Comparison of ENCODE assay signal across 7 cellular contexts in genomic region chr9:136791466-136792276, GRCh38. TPM values are rescaled to one million over a fixed set of nuclear protein-coding genes. Genes with fewer than 3 reads are reported as not detected.
DNase-seq lines count a peak whose midpoint lies in the region; ATAC-seq, FAIRE-seq and TF ChIP-seq lines count a peak whose summit lies in the region.

No MANE protein-coding gene starts in this region.

- TF ChIP-seq POLR2A in GM12892 (IDR thresholded peaks at IDR 0.05; ENCODE audit: low read depth, low read length), result no peak

- no peak for FAIRE-seq in GM12892 (lab: Jason Lieb, UNC)

- H3K36me3 Mint-ChIP-seq in activated naive CD4-positive, alpha-beta T cell treated with anti-CD3 and anti-CD28 coated beads, Interleukin-2, amount 50 U/mL, for 72 hours, result no peaks in the 10 kb centered on the region

- DNase-seq in GM12892 (ENCODE audit: insufficient read length), result peak; percentile 68
- peak in 54 of 76 experiments; percentile 10 to 90 (median 49) for DNase-seq in HUDEP-2 (lab: John Stamatoyannopoulos, UW; ENCODE audit: unreplicated experiment in 76 of 76)
- peak; percentile 56 for DNase-seq in SK-MEL-5 (ENCODE audit: low read depth, low spot score)
- peak; percentile 75 to 76 for DNase-seq in activated naive CD4-positive, alpha-beta T cell treated with anti-CD3 and anti-CD28 coated beads, Interleukin-2, amount 50 U/mL, for 72 hours (ENCODE audit: low spot score in 2 of 2)
- DNase-seq in right cardiac atrium, result peak in 2 of 3 donors; percentile 64 to 87
- DNase-seq in skeletal muscle cell (ENCODE audit: low read depth), result no peak
- DNase-seq in GM19240 (ENCODE audit: insufficient read length, low spot score), result no peak

- no peaks in the 10 kb centered on the region for H3K9me3 ChIP-seq in right cardiac atrium (ENCODE audit: control insufficient read depth, low read length)

- no peaks in the 10 kb centered on the region for H3K9me3 Mint-ChIP-seq in activated naive CD4-positive, alpha-beta T cell treated with anti-CD3 and anti-CD28 coated beads, Interleukin-2, amount 50 U/mL, for 72 hours

- H3K4me3 ChIP-seq in right cardiac atrium (ENCODE audit: low read length) (peak overlapping the region; percentile 55), skeletal muscle cell (ENCODE audit: low read depth, low read length) (peak overlapping the region; percentile 91)

- H3K27me3 ChIP-seq in right cardiac atrium (ENCODE audit: control insufficient read depth, insufficient read depth), result no peaks in the 10 kb centered on the region

- peak; percentile 15 to 19 for ATAC-seq in activated naive CD4-positive, alpha-beta T cell treated with anti-CD3 and anti-CD28 coated beads, Interleukin-2, amount 50 U/mL, for 72 hours
- peak; percentile 0 to 4 for ATAC-seq in right cardiac atrium

- H3K4me1 ChIP-seq in right cardiac atrium (ENCODE audit: control insufficient read depth, insufficient read depth, low read length), result peaks cover 5% of the 10 kb centered on the region

- 2% methylated on average over 34 of the region's 34 CpGs for WGBS in right cardiac atrium

- peak overlapping the region; percentile 85 for H3K27ac ChIP-seq in right cardiac atrium (ENCODE audit: low read length)

- intact Hi-C loops in right cardiac atrium (cut with DNase I), result loop anchor here in 2 of 4 donors (5.0 to 10.0 kb wide), 2 partner anchors 151 to 153 kb away; partner anchors contain the start of genes FBXW5 (in 2 of the 2) and C8G (in 1 of the 2)

- peak overlapping the region; percentile 88 to 89 for H3K27ac Mint-ChIP-seq in activated naive CD4-positive, alpha-beta T cell treated with anti-CD3 and anti-CD28 coated beads, Interleukin-2, amount 50 U/mL, for 72 hours

- in situ Hi-C loops in SK-MEL-5 (cut with HindIII; ENCODE audit: low pct_unique_long_range_greater_than_20kb, low sequenced_read_pairs), result no loop called here

RNA-seq across cellular contexts. Expression of gene TMEM141, which starts 0.5 kb away (rescaled TPM):
- 34.6 TPM for polyA plus RNA-seq in GM12892 (2012; ENCODE audit: missing spikeins)
- total RNA-seq in SK-MEL-5 (2014; rRNA removed; shearing (Covaris generic)), result 47.1 and 50.8 TPM in 2 replicates
- polyA plus RNA-seq in SK-MEL-5 (2015; cell fraction: cytosol; rRNA removed), result 62.0 and 81.0 TPM in 2 replicates
- 22.1 and 73.1 TPM in 2 replicates for polyA plus RNA-seq in SK-MEL-5 (2015; cell fraction: nucleus; rRNA removed)
- total RNA-seq in activated naive CD4-positive, alpha-beta T cell treated with anti-CD3 and anti-CD28 coated beads, Interleukin-2, amount 50 U/mL, for 72 hours, result 10 to 100 TPM; 31.1 to 46.8 TPM
- 100 to 1,000 TPM in 2 of 4 donors, 10 to 100 TPM in 2; 73.6 to 115 (median 100) TPM for total RNA-seq in right cardiac atrium
- 158 TPM for polyA plus RNA-seq in right cardiac atrium

RNA-seq across cellular contexts. Expression of gene CCDC183, which starts 4.5 kb away (rescaled TPM):
- not detected for polyA plus RNA-seq in GM12892 (2012; ENCODE audit: missing spikeins)
- total RNA-seq in SK-MEL-5 (2014; rRNA removed; shearing (Covaris generic)), result 0.08 and 0.42 TPM in 2 replicates
- polyA plus RNA-seq in SK-MEL-5 (2015; cell fraction: cytosol; rRNA removed), result 0.32 TPM in 1 of 2 replicates, not detected in the other
- polyA plus RNA-seq in SK-MEL-5 (2015; cell fraction: nucleus; rRNA removed), result 2.2 TPM in 1 of 2 replicates, not detected in the other
- total RNA-seq in activated naive CD4-positive, alpha-beta T cell treated with anti-CD3 and anti-CD28 coated beads, Interleukin-2, amount 50 U/mL, for 72 hours, result 1 to 10 TPM in 1 of 2 donors, under 1 TPM in 1; 0.18 to 1.3 TPM
- 1 to 10 TPM; 2.0 to 5.0 (median 2.6) TPM for total RNA-seq in right cardiac atrium
- polyA plus RNA-seq in right cardiac atrium, result 3.8 TPM

RNA-seq across cellular contexts. Expression of gene RABL6, which starts 16.1 kb away (rescaled TPM):
- 32.5 TPM for polyA plus RNA-seq in GM12892 (2012; ENCODE audit: missing spikeins)
- total RNA-seq in SK-MEL-5 (2014; rRNA removed; shearing (Covaris generic)), result 57.4 and 62.6 TPM in 2 replicates
- 72.1 and 117 TPM in 2 replicates for polyA plus RNA-seq in SK-MEL-5 (2015; cell fraction: cytosol; rRNA removed)
- polyA plus RNA-seq in SK-MEL-5 (2015; cell fraction: nucleus; rRNA removed), result 105 and 123 TPM in 2 replicates
- total RNA-seq in activated naive CD4-positive, alpha-beta T cell treated with anti-CD3 and anti-CD28 coated beads, Interleukin-2, amount 50 U/mL, for 72 hours, result 100 to 1,000 TPM in 1 of 2 donors, 10 to 100 TPM in 1; 79.3 to 101 TPM
- total RNA-seq in right cardiac atrium, result 10 to 100 TPM; 67.3 to 73.6 (median 71.6) TPM
- 87.2 TPM for polyA plus RNA-seq in right cardiac atrium

RNA-seq across cellular contexts. Expression of gene LCN15, which starts 27.4 kb away (rescaled TPM):
- polyA plus RNA-seq in GM12892 (2012; ENCODE audit: missing spikeins), result not detected
- total RNA-seq in SK-MEL-5 (2014; rRNA removed; shearing (Covaris generic)), result 0.05 and 0.21 TPM in 2 replicates
- 0.11 TPM in 1 of 2 replicates, not detected in the other for polyA plus RNA-seq in SK-MEL-5 (2015; cell fraction: cytosol; rRNA removed)
- 0.07 TPM in 1 of 2 replicates, not detected in the other for polyA plus RNA-seq in SK-MEL-5 (2015; cell fraction: nucleus; rRNA removed)
- total RNA-seq in activated naive CD4-positive, alpha-beta T cell treated with anti-CD3 and anti-CD28 coated beads, Interleukin-2, amount 50 U/mL, for 72 hours, result not detected
- 1 to 10 TPM in 2 of 4 donors, under 1 TPM in 2; 0.32 to 1.3 (median 0.87) TPM for total RNA-seq in right cardiac atrium
- 2.1 TPM for polyA plus RNA-seq in right cardiac atrium

RNA-seq across cellular contexts. Expression of gene LCN8, which starts 33.6 kb away (rescaled TPM):
- not detected for polyA plus RNA-seq in GM12892 (2012; ENCODE audit: missing spikeins)
- not detected in 2 replicates for total RNA-seq in SK-MEL-5 (2014; rRNA removed; shearing (Covaris generic))
- polyA plus RNA-seq in SK-MEL-5 (2015; cell fraction: cytosol; rRNA removed), result not detected in 2 replicates
- polyA plus RNA-seq in SK-MEL-5 (2015; cell fraction: nucleus; rRNA removed), result not detected in 2 replicates
- not detected for total RNA-seq in activated naive CD4-positive, alpha-beta T cell treated with anti-CD3 and anti-CD28 coated beads, Interleukin-2, amount 50 U/mL, for 72 hours
- not detected for total RNA-seq in right cardiac atrium
- polyA plus RNA-seq in right cardiac atrium, result not detected

Comparison
In these comparisons a context has a peak if more than half of its experiments do, and no peak if none do; other contexts are left out.
1. DNase-seq: peak in GM12892 (single experiment), HUDEP-2 (54 of 76), SK-MEL-5 (single experiment), activated naive CD4-positive, alpha-beta T cell treated with anti-CD3 and anti-CD28 coated beads, Interleukin-2, amount 50 U/mL, for 72 hours (2 of 2) and right cardiac atrium (2 of 3); none in skeletal muscle cell (single experiment) and GM19240 (single experiment).